In genomic region chr2:43839776-43840564, GRCh38 we compare ENCODE assay signal across 20 cellular contexts. TPM values are rescaled to one million over a fixed set of nuclear protein-coding genes. Genes with fewer than 3 reads are reported as not detected.
A peak's percentile ranks its signal among the peaks of the same experiment; 100 is the strongest.
DNase-seq lines count a peak whose midpoint lies in the region; ATAC-seq lines count a peak whose summit lies in the region.
"Had no signal": no experiment of that assay in that cellular context is flagged by ENCODE, and none has a peak within 500 bp of the region (broad histone marks: within the 10 kb centered on the region; RNA-seq: fewer than 3 reads in every experiment).

No MANE protein-coding gene starts in this region.

- no peak overlapping the region for H2BK15ac ChIP-seq in mesendoderm (replicated peaks; ENCODE audit: low read depth)

- H4K8ac ChIP-seq in mesendoderm (ENCODE audit: low read depth, low read length) = no peak overlapping the region

- no peak overlapping the region for H3K9ac ChIP-seq in mesendoderm (ENCODE audit: low read length)

- H3K4me3 ChIP-seq in H7 (ENCODE audit: insufficient read depth, low read depth, low read length) (no peak overlapping the region), mesendoderm (ENCODE audit: low read length) (no peak overlapping the region)
- H3K4me3 ChIP-seq: A549 had no signal

- H3K4me2 ChIP-seq in mesendoderm (ENCODE audit: low read length) = no peak overlapping the region
- H3K4me2 ChIP-seq: A549 had no signal

- H3K27me3 ChIP-seq in H7 (ENCODE audit: control insufficient read depth, insufficient read depth, low read length) (no peaks in the 10 kb centered on the region), mesendoderm (ENCODE audit: insufficient read depth, low read length, poor library complexity) (no peaks in the 10 kb centered on the region)

- H3K27ac ChIP-seq in mesendoderm (ENCODE audit: low read depth, low read length) = no peak overlapping the region
- H3K27ac ChIP-seq: A549, HL-60 had no signal

- H3K36me3 ChIP-seq in H7 (replicated peaks; ENCODE audit: control insufficient read depth, insufficient read depth, low read length) (no peaks in the 10 kb centered on the region), mesendoderm (ENCODE audit: control insufficient read depth, insufficient read depth, low read length) (no peaks in the 10 kb centered on the region)

- no peaks in the 10 kb centered on the region for H3K79me1 ChIP-seq in mesendoderm (ENCODE audit: low read length)

- no peak overlapping the region for H2BK120ac ChIP-seq in mesendoderm (ENCODE audit: low read depth, low read length)

- H3K56ac ChIP-seq in mesendoderm (ENCODE audit: low read length) = no peak overlapping the region

- no peak overlapping the region for H3K4ac ChIP-seq in mesendoderm (ENCODE audit: low read depth, low read length)

- DNase-seq in AG20443 (ENCODE audit: low spot score) = peak; percentile 4
- DNase-seq in H7 = peak; percentile 22
- DNase-seq in germinal center (ENCODE audit: low spot score) = peak; percentile 0
- peak; percentile 15 for DNase-seq in mesendoderm
- no peak for DNase-seq in DMS79 (lab: John Stamatoyannopoulos, UW)
- DNase-seq: C1 segment of cervical spinal cord; HCEC 1CT; KG1; NCI-H1417 treated with DMSO at 0.1 percent for 48 hours; NCI-H1930; NCI-H2171; NCI-H446 treated with DMSO at 0.1 percent for 48 hours; NK-92 treated with Interleukin-12 subunit alpha and Interleukin-12 subunit beta, amount 100 ng/mL, for 24 hours; SHP77 treated with DMSO at 0.1 percent for 48 hours had no signal

- WGBS in mesendoderm (ENCODE audit: extremely low coverage, insufficient coverage, low lambda C conversion rate) = no CpG with 5 or more reads among the region's 14 CpGs

- H2AK5ac ChIP-seq in mesendoderm (ENCODE audit: low read length) = no peak overlapping the region

- no peak overlapping the region for H4K5ac ChIP-seq in mesendoderm (ENCODE audit: low read length)

- no peak overlapping the region for H3K18ac ChIP-seq in mesendoderm (ENCODE audit: low read length)

- no peak overlapping the region for H3K23ac ChIP-seq in mesendoderm (ENCODE audit: low read length)

- no peak overlapping the region for H2BK5ac ChIP-seq in mesendoderm (ENCODE audit: low read length)

- ATAC-seq in HG03520 (IDR thresholded peaks at IDR 0.05; ENCODE audit: unreplicated experiment) (no peak), HG02981 (IDR thresholded peaks at IDR 0.05; ENCODE audit: unreplicated experiment) (no peak), GM18502 (IDR thresholded peaks at IDR 0.05; ENCODE audit: poor library complexity, unreplicated experiment) (no peak)

- H3K4me1 ChIP-seq in mesendoderm (ENCODE audit: control insufficient read depth, low read depth, low read length) = no peaks in the 10 kb centered on the region
- H3K4me1 ChIP-seq: A549 had no signal

- no peaks in the 10 kb centered on the region for H3K79me2 ChIP-seq in mesendoderm (ENCODE audit: control insufficient read depth, insufficient read depth, low read length)

RNA-seq across cellular contexts. Expression of gene ABCG8, which starts 1.2 kb away (rescaled TPM):
- not detected in 2 replicates for total RNA-seq in H7 (2014; rRNA removed; shearing (Covaris generic))
- polyA plus RNA-seq in mesendoderm (2013, experiment 1 of 2) = not detected
- 0.03 TPM for polyA plus RNA-seq in mesendoderm (2013, experiment 2 of 2)
- total RNA-seq: OCI-LY7 had no signal
- polyA plus RNA-seq: A549 had no signal

RNA-seq across cellular contexts. Expression of gene ABCG5, which starts 1.3 kb away (rescaled TPM):
- not detected in 2 replicates for total RNA-seq in H7 (2014; rRNA removed; shearing (Covaris generic))
- polyA plus RNA-seq in mesendoderm (2013, experiment 1 of 2) = not detected
- not detected for polyA plus RNA-seq in mesendoderm (2013, experiment 2 of 2)
- total RNA-seq: OCI-LY7 had no signal
- polyA plus RNA-seq: A549 had no signal
